Comparison of ENCODE assay signal across 8 cellular contexts in the genomic region with DNA sequence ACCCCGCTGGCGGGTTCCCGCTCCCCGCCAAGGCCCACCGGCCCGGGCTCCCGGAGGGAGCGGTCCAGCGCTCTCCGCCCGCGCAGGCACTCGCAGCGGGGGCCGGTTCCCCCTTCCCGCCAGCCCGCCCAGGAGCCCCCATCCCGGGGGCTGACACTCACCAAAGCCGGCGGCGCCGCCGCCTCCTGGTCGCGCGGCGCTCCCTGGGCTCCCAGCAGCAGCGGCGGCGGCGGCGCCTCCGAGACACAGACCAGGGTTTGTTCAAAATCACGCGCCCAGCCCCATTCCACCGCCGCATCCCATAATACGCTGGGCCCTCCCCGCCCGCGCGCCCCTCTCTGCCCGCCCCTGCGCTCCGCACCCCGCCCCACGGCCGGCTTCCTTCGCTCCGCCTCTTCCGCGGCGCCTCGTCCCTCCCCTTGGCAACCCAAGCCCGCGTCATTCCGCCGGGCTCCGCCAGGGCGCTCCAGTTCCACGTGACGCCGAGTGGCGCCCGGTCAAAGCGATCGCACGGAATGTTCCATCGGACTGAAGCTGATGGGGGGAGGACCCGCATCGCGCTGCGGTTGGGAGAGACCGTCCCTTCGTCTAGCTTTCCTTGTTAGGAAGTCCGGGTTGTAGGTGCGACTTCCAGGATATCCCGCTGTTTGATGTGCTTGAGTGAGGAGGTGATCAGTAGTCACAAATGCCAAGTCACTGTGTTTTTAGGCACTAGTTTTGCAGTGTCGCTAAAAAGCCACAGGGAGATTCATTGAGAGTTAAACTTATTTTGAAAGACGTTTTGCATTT. TPM values are rescaled to one million over a fixed set of nuclear protein-coding genes. Genes with fewer than 3 reads are reported as not detected.
DNase-seq lines count a peak whose midpoint lies in the region; TF ChIP-seq lines count a peak whose summit lies in the region.

No MANE protein-coding gene starts in this region.

- intact Hi-C loops in testis (cut with DNase I; ENCODE audit: low total_unique reads) = no loop called here

- TF ChIP-seq CTCF in GM06990 (IDR thresholded peaks at IDR 0.05; ENCODE audit: insufficient read depth, low read length, poor library complexity, severe bottlenecking) = peak; percentile 50
- TF ChIP-seq CTCF in HFF-Myc (IDR thresholded peaks at IDR 0.05; ENCODE audit: low read depth, low read length, missing control alignments) = peak; percentile 42
- peak; percentile 53 to 71 (median 57) for TF ChIP-seq CTCF in testis (IDR thresholded peaks at IDR 0.05)

- peaks cover 17% of the 10 kb centered on the region for H3K4me1 ChIP-seq in testis

- H3K27me3 ChIP-seq in GM06990 (replicated peaks; ENCODE audit: control insufficient read depth, insufficient read depth, low read length) (no peaks in the 10 kb centered on the region), testis (no peaks in the 10 kb centered on the region)

- H3K36me3 ChIP-seq in GM06990 (ENCODE audit: control insufficient read depth, insufficient read depth, low read length) = no peaks in the 10 kb centered on the region
- no peaks in the 10 kb centered on the region for H3K36me3 ChIP-seq in testis (ENCODE audit: low read depth, missing control alignments)

- peak overlapping the region; percentile 88 to 91 for H3K27ac ChIP-seq in testis

- in situ Hi-C loops in SK-MEL-5 (cut with HindIII; ENCODE audit: low pct_unique_long_range_greater_than_20kb, low sequenced_read_pairs) = no loop called here

- DNase-seq in GM06990 (ENCODE audit: extremely low read depth, insufficient read length) (peak; percentile 98), HFF-Myc (ENCODE audit: extremely low read depth, low read depth) (peak; percentile 96), MV-4-11 (lab: John Stamatoyannopoulos, UW) (peak; percentile 95), SK-MEL-5 (ENCODE audit: low read depth, low spot score) (peak; percentile 95), glomerular endothelial cell (ENCODE audit: extremely low read depth, low read depth, low spot score) (peak; percentile 85), occipital lobe (lab: John Stamatoyannopoulos, UW) (peak; percentile 99), testis (peak; percentile 97)
- peak; percentile 96 for DNase-seq in activated naive CD4-positive, alpha-beta T cell treated with anti-CD3 and anti-CD28 coated beads, Interleukin-2, amount 50 U/mL, for 16 hours

- H3K4me3 ChIP-seq in GM06990 (replicated peaks; ENCODE audit: low read depth, low read length) = peak overlapping the region; percentile 91
- peak overlapping the region; percentile 82 for H3K4me3 ChIP-seq in HFF-Myc (replicated peaks; ENCODE audit: low read depth, low read length)
- peak overlapping the region; percentile 80 to 83 for H3K4me3 ChIP-seq in testis

- H3K9me3 ChIP-seq in testis = no peaks in the 10 kb centered on the region

- WGBS in testis, 2 donors = 0 to 1% methylated on average over 7 to 40 of the region's 80 CpGs

- TF ChIP-seq POLR2A in testis (IDR thresholded peaks at IDR 0.05) = no peak

RNA-seq across cellular contexts. Expression of gene LIN54, which starts 2.2 kb away (rescaled TPM):
- total RNA-seq in SK-MEL-5 (2014; rRNA removed; shearing (Covaris generic)) = 21.2 and 21.4 TPM in 2 replicates
- polyA plus RNA-seq in SK-MEL-5 (2015; cell fraction: cytosol; rRNA removed) = 14.0 and 17.6 TPM in 2 replicates
- polyA plus RNA-seq in SK-MEL-5 (2015; cell fraction: nucleus; rRNA removed) = 8.6 and 9.1 TPM in 2 replicates
- total RNA-seq in glomerular endothelial cell (3.7 and 9.2 TPM in 2 replicates), occipital lobe (29.2 TPM), testis (10 to 100 TPM; 14.5 to 14.6 TPM)
- 13.2 TPM for polyA plus RNA-seq in testis (ENCODE audit: insufficient read depth, low read depth, low replicate concordance)

RNA-seq across cellular contexts. Expression of gene COPS4, which starts 22.2 kb away (rescaled TPM):
- total RNA-seq in SK-MEL-5 (2014; rRNA removed; shearing (Covaris generic)) = 52.8 and 56.7 TPM in 2 replicates
- 19.1 and 27.7 TPM in 2 replicates for polyA plus RNA-seq in SK-MEL-5 (2015; cell fraction: cytosol; rRNA removed)
- 12.7 and 19.2 TPM in 2 replicates for polyA plus RNA-seq in SK-MEL-5 (2015; cell fraction: nucleus; rRNA removed)
- total RNA-seq in glomerular endothelial cell (43.5 and 65.9 TPM in 2 replicates), occipital lobe (155 TPM), testis (100 to 1,000 TPM in 1 of 2 donors, 10 to 100 TPM in 1; 73.2 to 100 TPM)
- 87.6 TPM for polyA plus RNA-seq in testis (ENCODE audit: insufficient read depth, low read depth, low replicate concordance)

Comparison
In these comparisons a context has a peak if more than half of its experiments do, and no peak if none do; other contexts are left out.
1. Peak in every context shown above with its lines: DNase-seq, H3K4me3 ChIP-seq and H3K27ac ChIP-seq.